In the genomic region with DNA sequence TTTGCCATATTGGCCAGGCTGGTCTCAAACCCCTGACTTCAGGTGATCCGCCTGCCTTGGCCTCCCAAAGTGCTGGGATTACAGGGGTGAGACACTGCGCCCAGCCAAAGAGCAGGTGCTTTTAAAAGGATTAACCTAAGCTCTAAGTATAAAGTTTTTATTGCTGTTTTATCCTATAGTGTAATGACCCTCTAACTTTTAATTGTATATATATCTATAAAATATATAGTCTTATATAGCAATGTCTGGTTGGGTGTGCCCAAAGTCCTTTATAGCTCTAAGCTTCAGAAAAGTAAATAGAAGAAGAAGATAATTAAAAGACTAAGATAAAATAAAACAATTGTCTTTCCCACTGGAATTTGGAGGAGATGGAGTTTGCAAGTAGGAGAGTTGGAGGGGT, we compare ENCODE assay signal across 21 cellular contexts.
DNase-seq lines count a peak whose midpoint lies in the region; ATAC-seq, FAIRE-seq and TF ChIP-seq lines count a peak whose summit lies in the region.
"Had no signal": no experiment of that assay in that cellular context is flagged by ENCODE, and none has a peak within 500 bp of the region (broad histone marks: within the 10 kb centered on the region; RNA-seq: fewer than 3 reads in every experiment).

No MANE protein-coding gene starts in this region.

- no peaks in the 10 kb centered on the region for H3K79me2 ChIP-seq in K562 (ENCODE audit: control insufficient read depth, insufficient read depth, low read length)

- no peaks in the 10 kb centered on the region for H3K36me3 Mint-ChIP-seq in activated CD4-positive, alpha-beta memory T cell treated with anti-CD3 and anti-CD28 coated beads for 36 hours
- H3K36me3 Mint-ChIP-seq: CD8-positive, alpha-beta T cell had no signal

- H3K27me3 ChIP-seq in K562 (ENCODE audit: control insufficient read depth in 2 of 2, insufficient read depth in 2 of 2, low read length in 2 of 2) (no peaks in the 10 kb centered on the region; a peak in 1 of 5 replicates), transverse colon (peaks cover 5% of the 10 kb centered on the region)
- H3K27me3 ChIP-seq: BLaER1 treated with 17β-estradiol and CSF1 and Interleukin-3, amounts not matched to agents 10 nM and 100 nM had no signal

- DNase-seq in K562 (ENCODE audit: extremely low read depth in 1 of 4, low spot score in 3 of 4) (no peak), left colon (no peak), transverse colon (peak; percentile 22), T1000 (lab: John Stamatoyannopoulos, UW) (no peak)
- no peak for DNase-seq in activated CD4-positive, alpha-beta memory T cell treated with anti-CD3 and anti-CD28 coated beads for 36 hours
- DNase-seq: AML-193; Caco-2; Calu3; CD4-positive, alpha-beta T cell; CD8-positive, alpha-beta T cell; DMS79 treated with DMSO at 0.1 percent for 48 hours; GF-D8 had no signal

- H3K4me1 ChIP-seq in K562 (replicated peaks in 1 of 2; ENCODE audit: control insufficient read depth in 2 of 2, insufficient read depth in 2 of 2, low read length in 2 of 2), result peaks cover 17 to 20% of the 10 kb centered on the region in 2 experiments
- peaks cover 0 to 16% (median 13%) of the 10 kb centered on the region in 4 donors for H3K4me1 ChIP-seq in transverse colon
- H3K4me1 ChIP-seq: A549 had no signal

- H4K20me1 ChIP-seq in K562 (replicated peaks; ENCODE audit: control insufficient read depth, insufficient read depth, low read length), result no peaks in the 10 kb centered on the region
- H4K20me1 ChIP-seq: BLaER1 treated with 17β-estradiol and CSF1 and Interleukin-3, amounts not matched to agents 10 nM and 100 nM had no signal

- no peaks in the 10 kb centered on the region for H3K9me1 ChIP-seq in K562 (ENCODE audit: control insufficient read depth, insufficient read depth, low read length)

- no peaks in the 10 kb centered on the region for H3K36me3 ChIP-seq in K562 (ENCODE audit: control insufficient read depth, insufficient read depth, low read length)
- H3K36me3 ChIP-seq in transverse colon, result no peaks in the 10 kb centered on the region

- intact Hi-C loops in K562 (cut with micrococcal nuclease), result no loop called here
- intact Hi-C loops in left colon (cut with DNase I, micrococcal nuclease), result no loop called here
- intact Hi-C loops in transverse colon (cut with DNase I; ENCODE audit: low total_unique reads), result no loop called here
- intact Hi-C loops in activated CD4-positive, alpha-beta memory T cell treated with anti-CD3 and anti-CD28 coated beads for 36 hours (cut with micrococcal nuclease), result no loop called here

- POLR2A ChIA-PET in K562 (lab: Yijun Ruan, JAX), result interaction anchor here (0.7 to 4.0 kb wide), 2 partner anchors 13 to 16 kb away, joined by 3 to 24 read pairs; no protein-coding TSS in a partner anchor
- POLR2A ChIA-PET in activated CD4-positive, alpha-beta memory T cell treated with anti-CD3 and anti-CD28 coated beads for 36 hours (lab: Charles Lee), result no interaction called here

- H3K27ac ChIP-seq in K562 (ENCODE audit: extremely low read depth, low read depth, low read length) (no peak overlapping the region), transverse colon (peak overlapping the region in 1 of 4 donors; percentile 46)
- H3K27ac ChIP-seq: 22Rv1; A549; BLaER1 treated with 17β-estradiol and CSF1 and Interleukin-3, amounts not matched to agents 10 nM and 100 nM; C4-2B had no signal

- H3K9ac ChIP-seq in K562 (ENCODE audit: insufficient read depth in 1 of 2, low read depth in 2 of 2, low read length in 2 of 2), result no peak overlapping the region
- H3K9ac ChIP-seq: BLaER1 treated with 17β-estradiol and CSF1 and Interleukin-3, amounts not matched to agents 10 nM and 100 nM had no signal

- no peak overlapping the region for H3K4me3 ChIP-seq in K562
- H3K4me3 ChIP-seq in transverse colon, result no peak overlapping the region
- H3K4me3 ChIP-seq: A549; BLaER1 treated with 17β-estradiol and CSF1 and Interleukin-3, amounts not matched to agents 10 nM and 100 nM had no signal

- WGBS in K562 (ENCODE audit: insufficient coverage, low coverage, missing lambda C conversion rate), result 52% methylated on average over 2 of the region's 2 CpGs
- 34% methylated on average over 2 of the region's 2 CpGs; no CpG with 5 or more reads in 1 of the 2 donors for WGBS in transverse colon (ENCODE audit: low coverage in 1 of 2), 2 donors

- ATAC-seq in K562, result no peak
- peak; percentile 87 for ATAC-seq in left colon
- ATAC-seq: A549; CD8-positive, alpha-beta T cell had no signal

- no peak for FAIRE-seq in K562 (lab: Jason Lieb, UNC)
- FAIRE-seq: A549, D721Med, G401.6, GM12891, GM19239 had no signal

- no TSS peak for BruUV-seq in K562 (replicated peaks; lab: Mats Ljungman, UMichigan)

- TF ChIP-seq POLR2A in K562 (conservative IDR thresholded peaks at IDR 0.05) (no peak), transverse colon (IDR thresholded peaks at IDR 0.05) (no peak)

- TF ChIP-seq EP300 in K562 (IDR thresholded peaks at IDR 0.05; ENCODE audit: low read length), result no peak
- TF ChIP-seq EP300 in transverse colon (IDR thresholded peaks at IDR 0.05; ENCODE audit: low read depth), result no peak

- H3K4me1 Mint-ChIP-seq in activated CD4-positive, alpha-beta memory T cell treated with anti-CD3 and anti-CD28 coated beads for 36 hours (ENCODE audit: low read depth), result peaks cover 12% of the 10 kb centered on the region

- TF ChIP-seq RAD21 in K562 (CRISPR knock-in tag; conservative IDR thresholded peaks at IDR 0.05 in 1 of 2, IDR thresholded peaks at IDR 0.05 in 1 of 2), result no peak

- 0 out of 2 replicates have a peak overlapping the region, but pooled peaks have one; percentile 47 for H2AFZ ChIP-seq in K562 (ENCODE audit: low read depth, low read length)

- in situ Hi-C loops in K562 (cut with MboI) (no loop called here), transverse colon (cut with MboI; ENCODE audit: low pct_ligation_motif_present in 1 of 4, low pct_unique_long_range_greater_than_20kb in 1 of 4, low sequenced_read_pairs in 3 of 4) (no loop called here)

- no peak overlapping the region for H3K4me2 ChIP-seq in K562 (ENCODE audit: insufficient read depth, low read length)
- H3K4me2 ChIP-seq: A549; BLaER1 treated with 17β-estradiol and CSF1 and Interleukin-3, amounts not matched to agents 10 nM and 100 nM had no signal

- CTCF ChIA-PET in K562 (lab: Yijun Ruan, JAX; ENCODE audit: low intra/inter-chr PET ratio), result no interaction called here
- CTCF ChIA-PET in activated CD4-positive, alpha-beta memory T cell treated with anti-CD3 and anti-CD28 coated beads for 36 hours (lab: Charles Lee), result no interaction called here

- no peak overlapping the region for H3K27ac Mint-ChIP-seq in activated CD4-positive, alpha-beta memory T cell treated with anti-CD3 and anti-CD28 coated beads for 36 hours
- H3K27ac Mint-ChIP-seq: B cell; CD4-positive, alpha-beta T cell; CD8-positive, alpha-beta T cell had no signal

- peaks cover 15% of the 10 kb centered on the region for H3K9me3 Mint-ChIP-seq in activated CD4-positive, alpha-beta memory T cell treated with anti-CD3 and anti-CD28 coated beads for 36 hours
- H3K9me3 Mint-ChIP-seq: CD4-positive, alpha-beta T cell; CD8-positive, alpha-beta T cell had no signal

- TF ChIP-seq CTCF in K562 (IDR thresholded peaks at IDR 0.05 in 2 of 3, conservative IDR thresholded peaks at IDR 0.05 in 1 of 3; ENCODE audit: insufficient read depth in 2 of 3, low read depth in 1 of 3, low read length in 3 of 3) (no peak), transverse colon (IDR thresholded peaks at IDR 0.05) (no peak)

- H3K27me3 Mint-ChIP-seq in activated CD4-positive, alpha-beta memory T cell treated with anti-CD3 and anti-CD28 coated beads for 36 hours, result no peaks in the 10 kb centered on the region
- H3K27me3 Mint-ChIP-seq: CD4-positive, alpha-beta T cell had no signal

- H3K9me3 ChIP-seq in K562 (replicated peaks; ENCODE audit: control insufficient read depth, insufficient read depth, low read depth, low read length) (no peaks in the 10 kb centered on the region), transverse colon (no peaks in the 10 kb centered on the region)
- H3K9me3 ChIP-seq: A549, Caco-2 had no signal

- H3K4me3 Mint-ChIP-seq in activated CD4-positive, alpha-beta memory T cell treated with anti-CD3 and anti-CD28 coated beads for 36 hours, result no peak overlapping the region
- H3K4me3 Mint-ChIP-seq: B cell; CD4-positive, alpha-beta T cell; CD8-positive, alpha-beta T cell had no signal

TF ChIP-seq in K562, 482 proteins besides CTCF, POLR2A, EP300 and RAD21 (continues in another document):
- no peak for TF ChIP-seq CREM (IDR thresholded peaks at IDR 0.05; ENCODE audit: low read depth)
- no peak for TF ChIP-seq MCM3 (IDR thresholded peaks at IDR 0.05)
- no peak for TF ChIP-seq KAT8 (IDR thresholded peaks at IDR 0.05; ENCODE audit: low read depth)
- no peak for TF ChIP-seq MCM2 (IDR thresholded peaks at IDR 0.05; ENCODE audit: low read depth)
- no peak for TF ChIP-seq ZNF408 (CRISPR knock-in tag; IDR thresholded peaks at IDR 0.05; ENCODE audit: low read depth)
- no peak for TF ChIP-seq MTF1 (CRISPR knock-in tag; IDR thresholded peaks at IDR 0.05; ENCODE audit: borderline replicate concordance)
- TF ChIP-seq DNMT1 (IDR thresholded peaks at IDR 0.05), result no peak
- no peak for TF ChIP-seq ZSCAN29 (IDR thresholded peaks at IDR 0.05)
- TF ChIP-seq, protein P1, sequence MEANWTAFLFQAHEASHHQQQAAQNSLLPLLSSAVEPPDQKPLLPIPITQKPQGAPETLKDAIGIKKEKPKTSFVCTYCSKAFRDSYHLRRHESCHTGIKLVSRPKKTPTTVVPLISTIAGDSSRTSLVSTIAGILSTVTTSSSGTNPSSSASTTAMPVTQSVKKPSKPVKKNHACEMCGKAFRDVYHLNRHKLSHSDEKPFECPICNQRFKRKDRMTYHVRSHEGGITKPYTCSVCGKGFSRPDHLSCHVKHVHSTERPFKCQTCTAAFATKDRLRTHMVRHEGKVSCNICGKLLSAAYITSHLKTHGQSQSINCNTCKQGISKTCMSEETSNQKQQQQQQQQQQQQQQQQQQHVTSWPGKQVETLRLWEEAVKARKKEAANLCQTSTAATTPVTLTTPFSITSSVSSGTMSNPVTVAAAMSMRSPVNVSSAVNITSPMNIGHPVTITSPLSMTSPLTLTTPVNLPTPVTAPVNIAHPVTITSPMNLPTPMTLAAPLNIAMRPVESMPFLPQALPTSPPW (CRISPR knock-in tag; IDR thresholded peaks at IDR 0.05), result no peak
- no peak for TF ChIP-seq ARID2 (IDR thresholded peaks at IDR 0.05)
- TF ChIP-seq BACH1 (tag; IDR thresholded peaks at IDR 0.05), result no peak
- TF ChIP-seq, protein P2, sequence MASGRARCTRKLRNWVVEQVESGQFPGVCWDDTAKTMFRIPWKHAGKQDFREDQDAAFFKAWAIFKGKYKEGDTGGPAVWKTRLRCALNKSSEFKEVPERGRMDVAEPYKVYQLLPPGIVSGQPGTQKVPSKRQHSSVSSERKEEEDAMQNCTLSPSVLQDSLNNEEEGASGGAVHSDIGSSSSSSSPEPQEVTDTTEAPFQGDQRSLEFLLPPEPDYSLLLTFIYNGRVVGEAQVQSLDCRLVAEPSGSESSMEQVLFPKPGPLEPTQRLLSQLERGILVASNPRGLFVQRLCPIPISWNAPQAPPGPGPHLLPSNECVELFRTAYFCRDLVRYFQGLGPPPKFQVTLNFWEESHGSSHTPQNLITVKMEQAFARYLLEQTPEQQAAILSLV (tag; IDR thresholded peaks at IDR 0.05), result no peak
- TF ChIP-seq FOXP1 (CRISPR knock-in tag; IDR thresholded peaks at IDR 0.05), result no peak
